ENCODE assay signal across 16 cellular contexts in genomic region chr17:20981046-20981920, GRCh38.
A peak's percentile ranks its signal among the peaks of the same experiment; 100 is the strongest.
DNase-seq lines count a peak whose midpoint lies in the region; ATAC-seq, FAIRE-seq and TF ChIP-seq lines count a peak whose summit lies in the region.
"Had no signal": no experiment of that assay in that cellular context is flagged by ENCODE, and none has a peak within 500 bp of the region (broad histone marks: within the 10 kb centered on the region; RNA-seq: fewer than 3 reads in every experiment).

No MANE protein-coding gene starts in this region.

- peaks cover 12% of the 10 kb centered on the region for H3K27me3 Mint-ChIP-seq in activated CD8-positive, alpha-beta memory T cell treated with anti-CD3 and anti-CD28 coated beads, Interleukin-2, amount 10 ng/mL, durations not matched to agents 7 days and 5 days

- ATAC-seq in activated CD8-positive, alpha-beta memory T cell treated with anti-CD3 and anti-CD28 coated beads, Interleukin-2, amount 10 ng/mL, durations not matched to agents 7 days and 5 days, result no peak
- ATAC-seq in upper lobe of right lung, result peak; percentile 26
- no peak for ATAC-seq in HG03095 (IDR thresholded peaks at IDR 0.05; ENCODE audit: unreplicated experiment)
- ATAC-seq in GM21528 (IDR thresholded peaks at IDR 0.05; ENCODE audit: low FRiP score, unreplicated experiment), result no peak

- no peaks in the 10 kb centered on the region for H3K9me3 ChIP-seq in kidney (ENCODE audit: control insufficient read depth in 1 of 2, low read length in 2 of 2)
- no peaks in the 10 kb centered on the region for H3K9me3 ChIP-seq in upper lobe of right lung

- H3K4me3 ChIP-seq in kidney (ENCODE audit: low read length in 2 of 2) (no peak overlapping the region), upper lobe of right lung (no peak overlapping the region)

- no peaks in the 10 kb centered on the region for H3K9me3 Mint-ChIP-seq in activated CD8-positive, alpha-beta memory T cell treated with anti-CD3 and anti-CD28 coated beads, Interleukin-2, amount 10 ng/mL, durations not matched to agents 7 days and 5 days (ENCODE audit: low read depth)
- H3K9me3 Mint-ChIP-seq: HFFc6 had no signal

- CTCF ChIA-PET in activated CD8-positive, alpha-beta memory T cell treated with anti-CD3 and anti-CD28 coated beads, Interleukin-2, amount 10 ng/mL, durations not matched to agents 7 days and 5 days (lab: Charles Lee), result interaction anchor here (2.0 kb wide), 1 partner anchor 12 kb away, joined by 7 read pairs; no protein-coding TSS in a partner anchor

- no peaks in the 10 kb centered on the region for H3K36me3 ChIP-seq in kidney (ENCODE audit: control insufficient read depth in 1 of 2, insufficient read depth in 2 of 2, low read length in 2 of 2)
- no peaks in the 10 kb centered on the region for H3K36me3 ChIP-seq in upper lobe of right lung

- H3K4me1 Mint-ChIP-seq in activated CD8-positive, alpha-beta memory T cell treated with anti-CD3 and anti-CD28 coated beads, Interleukin-2, amount 10 ng/mL, durations not matched to agents 7 days and 5 days, result no peaks in the 10 kb centered on the region

- H3K27ac Mint-ChIP-seq in activated CD8-positive, alpha-beta memory T cell treated with anti-CD3 and anti-CD28 coated beads, Interleukin-2, amount 10 ng/mL, durations not matched to agents 7 days and 5 days, result no peak overlapping the region
- H3K27ac Mint-ChIP-seq: HFFc6 had no signal

- peak; percentile 37 for DNase-seq in activated CD8-positive, alpha-beta memory T cell treated with anti-CD3 and anti-CD28 coated beads, Interleukin-2, amount 10 ng/mL, durations not matched to agents 7 days and 5 days
- DNase-seq in activated CD8-positive, alpha-beta memory T cell treated with anti-CD3 and anti-CD28 coated beads, Interleukin-2, amount 50 U/mL, for 4 hours, result no peak
- DNase-seq in NCI-H146 (lab: John Stamatoyannopoulos, UW) (peak; percentile 61), kidney (peak; percentile 43), upper lobe of right lung (no peak)
- DNase-seq: C1 segment of cervical spinal cord, DMS 273 treated with DMSO at 0.1 percent for 48 hours, HFFc6, NCI-H1092, NCI-H1694, NCI-H226, NCI-H526, SHP77 treated with DMSO at 0.1 percent for 48 hours had no signal

- no peak overlapping the region for H3K4me3 Mint-ChIP-seq in activated CD8-positive, alpha-beta memory T cell treated with anti-CD3 and anti-CD28 coated beads, Interleukin-2, amount 10 ng/mL, durations not matched to agents 7 days and 5 days
- H3K4me3 Mint-ChIP-seq: HFFc6 had no signal

- H3K27me3 ChIP-seq in upper lobe of right lung, result no peaks in the 10 kb centered on the region

- H3K4me1 ChIP-seq in kidney (ENCODE audit: control insufficient read depth in 1 of 2, insufficient read depth in 1 of 2, low read depth in 1 of 2, low read length in 2 of 2), result no peaks in the 10 kb centered on the region
- H3K4me1 ChIP-seq in upper lobe of right lung, result no peaks in the 10 kb centered on the region

- H3K36me3 Mint-ChIP-seq in activated CD8-positive, alpha-beta memory T cell treated with anti-CD3 and anti-CD28 coated beads, Interleukin-2, amount 10 ng/mL, durations not matched to agents 7 days and 5 days, result no peaks in the 10 kb centered on the region

- intact Hi-C loops in kidney (cut with DNase I), result no loop called here
- intact Hi-C loops in upper lobe of right lung (cut with DNase I), result no loop called here

- FAIRE-seq in kidney (lab: Jason Lieb, UNC), result no peak
- FAIRE-seq: RCC 7860 had no signal

- no peak for TF ChIP-seq CTCF in kidney (IDR thresholded peaks at IDR 0.05; ENCODE audit: borderline replicate concordance, extremely low read depth, insufficient read depth)
- TF ChIP-seq CTCF in upper lobe of right lung (IDR thresholded peaks at IDR 0.05), result no peak

- H3K27ac ChIP-seq in kidney (ENCODE audit: low read depth in 2 of 2, low read length in 2 of 2) (no peak overlapping the region), upper lobe of right lung (no peak overlapping the region)

- no peak overlapping the region for H3K9ac ChIP-seq in kidney (ENCODE audit: low read length in 2 of 2)

Comparison
In these comparisons a context has a peak if more than half of its experiments do, and no peak if none do; other contexts are left out.
1. DNase-seq: peak in activated CD8-positive, alpha-beta memory T cell treated with anti-CD3 and anti-CD28 coated beads, Interleukin-2, amount 10 ng/mL, durations not matched to agents 7 days and 5 days (single experiment), NCI-H146 (single experiment) and kidney (single experiment); none in activated CD8-positive, alpha-beta memory T cell treated with anti-CD3 and anti-CD28 coated beads, Interleukin-2, amount 50 U/mL, for 4 hours (single experiment) and upper lobe of right lung (single experiment).